1 cellular context compared by ENCODE assay signal in genomic region chr2:240960309-240960962, GRCh38.
TF ChIP-seq lines count a peak whose summit lies in the region.

No MANE protein-coding gene starts in this region.

TF ChIP-seq in HepG2, 621 proteins besides CTCF, POLR2A, EP300 and RAD21 (continued from another document and continues in another):
- TF ChIP-seq ZKSCAN1 (IDR thresholded peaks at IDR 0.05; ENCODE audit: low read length) (no peak), CC2D1A (CRISPR knock-in tag; IDR thresholded peaks at IDR 0.05) (0 out of 2 replicates have a peak, but pooled peaks have one; percentile 49), PHF21A (CRISPR knock-in tag; IDR thresholded peaks at IDR 0.05) (peak; percentile 99), CBX5 (CRISPR knock-in tag; IDR thresholded peaks at IDR 0.05; ENCODE audit: borderline replicate concordance) (peak; percentile 33; the same call in 1 of the 2 replicates), ZNF264 (CRISPR knock-in tag; IDR thresholded peaks at IDR 0.05) (peak; percentile 86), POGK (CRISPR knock-in tag; conservative IDR thresholded peaks at IDR 0.05) (peak; percentile 90), IRF2 (CRISPR knock-in tag; IDR thresholded peaks at IDR 0.05) (peak; percentile 79), ZNF605 (CRISPR knock-in tag; IDR thresholded peaks at IDR 0.05) (peak; percentile 62), MXD1 (CRISPR knock-in tag; IDR thresholded peaks at IDR 0.05) (peak; percentile 92), ZNF3 (CRISPR knock-in tag; IDR thresholded peaks at IDR 0.05) (no peak), SAFB2 (CRISPR knock-in tag; IDR thresholded peaks at IDR 0.05; ENCODE audit: borderline replicate concordance, low read depth) (no peak; the same call in 1 of the 2 replicates), ZSCAN25 (CRISPR knock-in tag; IDR thresholded peaks at IDR 0.05) (peak; percentile 100), ARNT2 (CRISPR knock-in tag; IDR thresholded peaks at IDR 0.05; ENCODE audit: low read depth) (peak; percentile 78; the same call in 1 of the 2 replicates), ZNF430 (CRISPR knock-in tag; IDR thresholded peaks at IDR 0.05) (peak; percentile 83), NFYB (CRISPR knock-in tag; IDR thresholded peaks at IDR 0.05) (no peak), ZNF720 (CRISPR knock-in tag; IDR thresholded peaks at IDR 0.05) (no peak), ZNF512 (CRISPR knock-in tag; IDR thresholded peaks at IDR 0.05) (no peak; the same call in 1 of the 2 replicates), YEATS4 (CRISPR knock-in tag; IDR thresholded peaks at IDR 0.05; ENCODE audit: borderline replicate concordance) (peak; percentile 80; the same call in 1 of the 2 replicates), SP140L (CRISPR knock-in tag; IDR thresholded peaks at IDR 0.05; ENCODE audit: borderline replicate concordance) (no peak), ZBTB2 (CRISPR knock-in tag; IDR thresholded peaks at IDR 0.05; ENCODE audit: low read depth) (no peak), HNF1B (CRISPR knock-in tag; IDR thresholded peaks at IDR 0.05) (peak; percentile 56; the same call in 1 of the 2 replicates), SP4 (CRISPR knock-in tag; IDR thresholded peaks at IDR 0.05) (peak; percentile 31; the same call in 1 of the 2 replicates), ZNF446 (CRISPR knock-in tag; IDR thresholded peaks at IDR 0.05) (no peak), STAG1 (CRISPR knock-in tag; IDR thresholded peaks at IDR 0.05) (0 out of 2 replicates have a peak, but pooled peaks have one; percentile 12), ZFP82 (CRISPR knock-in tag; IDR thresholded peaks at IDR 0.05; ENCODE audit: borderline replicate concordance) (no peak; the same call in 1 of the 2 replicates), DBP (CRISPR knock-in tag; IDR thresholded peaks at IDR 0.05; ENCODE audit: not compliant biosample characterization) (no peak), ZBTB39 (CRISPR knock-in tag; IDR thresholded peaks at IDR 0.05) (peak; percentile 74; the same call in 1 of the 2 replicates), ZNF34 (CRISPR knock-in tag; IDR thresholded peaks at IDR 0.05; ENCODE audit: borderline replicate concordance) (no peak; the same call in 1 of the 2 replicates), ZZZ3 (CRISPR knock-in tag; IDR thresholded peaks at IDR 0.05; ENCODE audit: borderline replicate concordance) (0 out of 2 replicates have a peak, but pooled peaks have one; percentile 34), ZNF598 (CRISPR knock-in tag; IDR thresholded peaks at IDR 0.05; ENCODE audit: borderline replicate concordance) (0 out of 2 replicates have a peak, but pooled peaks have one; percentile 12), REPIN1 (CRISPR knock-in tag; IDR thresholded peaks at IDR 0.05; ENCODE audit: borderline replicate concordance, low read depth) (peak; percentile 86), HMG20B (CRISPR knock-in tag; conservative IDR thresholded peaks at IDR 0.05) (peak; percentile 71), SMAD1 (CRISPR knock-in tag; IDR thresholded peaks at IDR 0.05; ENCODE audit: borderline replicate concordance, low read depth) (peak; percentile 90; the same call in 1 of the 2 replicates), ZNF709 (CRISPR knock-in tag; IDR thresholded peaks at IDR 0.05) (peak; percentile 76; the same call in 1 of the 2 replicates), GATAD2A (CRISPR knock-in tag; IDR thresholded peaks at IDR 0.05) (peak; percentile 85), EEA1 (CRISPR knock-in tag; IDR thresholded peaks at IDR 0.05; ENCODE audit: borderline replicate concordance) (peak; percentile 71), IRX3 (CRISPR knock-in tag; IDR thresholded peaks at IDR 0.05; ENCODE audit: borderline replicate concordance, low read depth) (no peak), SMC3 (IDR thresholded peaks at IDR 0.05; ENCODE audit: low read length) (no peak; the same call in 1 of the 2 replicates), SMARCE1 (IDR thresholded peaks at IDR 0.05; ENCODE audit: borderline replicate concordance) (no peak), SP1 (IDR thresholded peaks at IDR 0.05) (no peak), SP1 (CRISPR knock-in tag; IDR thresholded peaks at IDR 0.05) (no peak), ZNF317 (CRISPR knock-in tag; IDR thresholded peaks at IDR 0.05) (peak; percentile 77), ARNTL (CRISPR knock-in tag; IDR thresholded peaks at IDR 0.05) (peak; percentile 66; the same call in 1 of the 2 replicates), KMT2A (CRISPR knock-in tag; IDR thresholded peaks at IDR 0.05) (peak; percentile 43), HDAC1 (CRISPR knock-in tag; IDR thresholded peaks at IDR 0.05) (peak; percentile 98), ZSCAN22 (CRISPR knock-in tag; IDR thresholded peaks at IDR 0.05) (peak; percentile 74), ZNF747 (CRISPR knock-in tag; IDR thresholded peaks at IDR 0.05; ENCODE audit: borderline replicate concordance) (peak; percentile 81; the same call in 1 of the 2 replicates), FOXO1 (CRISPR knock-in tag; IDR thresholded peaks at IDR 0.05) (peak; percentile 90), IRF9 (CRISPR knock-in tag; IDR thresholded peaks at IDR 0.05; ENCODE audit: borderline replicate concordance) (peak; percentile 67; the same call in 1 of the 2 replicates), SRF (IDR thresholded peaks at IDR 0.05; ENCODE audit: low read depth, low read length) (no peak), ZNF329 (CRISPR knock-in tag; IDR thresholded peaks at IDR 0.05; ENCODE audit: low read depth) (peak; percentile 70; the same call in 1 of the 2 replicates), FOXP4 (CRISPR knock-in tag; IDR thresholded peaks at IDR 0.05) (peak; percentile 91), LCORL (IDR thresholded peaks at IDR 0.05) (no peak), LCORL (CRISPR knock-in tag; IDR thresholded peaks at IDR 0.05) (peak; percentile 99), ZBTB1 (CRISPR knock-in tag; IDR thresholded peaks at IDR 0.05; ENCODE audit: borderline replicate concordance) (no peak), ZBTB3 (CRISPR knock-in tag; IDR thresholded peaks at IDR 0.05; ENCODE audit: borderline replicate concordance, low read depth) (no peak), ZNF781 (CRISPR knock-in tag; IDR thresholded peaks at IDR 0.05; ENCODE audit: borderline replicate concordance, not compliant biosample characterization) (peak; percentile 86), MIXL1 (CRISPR knock-in tag; IDR thresholded peaks at IDR 0.05) (no peak; the same call in 1 of the 2 replicates)
